ENCODE assay signal across 8 cellular contexts in the genomic region with DNA sequence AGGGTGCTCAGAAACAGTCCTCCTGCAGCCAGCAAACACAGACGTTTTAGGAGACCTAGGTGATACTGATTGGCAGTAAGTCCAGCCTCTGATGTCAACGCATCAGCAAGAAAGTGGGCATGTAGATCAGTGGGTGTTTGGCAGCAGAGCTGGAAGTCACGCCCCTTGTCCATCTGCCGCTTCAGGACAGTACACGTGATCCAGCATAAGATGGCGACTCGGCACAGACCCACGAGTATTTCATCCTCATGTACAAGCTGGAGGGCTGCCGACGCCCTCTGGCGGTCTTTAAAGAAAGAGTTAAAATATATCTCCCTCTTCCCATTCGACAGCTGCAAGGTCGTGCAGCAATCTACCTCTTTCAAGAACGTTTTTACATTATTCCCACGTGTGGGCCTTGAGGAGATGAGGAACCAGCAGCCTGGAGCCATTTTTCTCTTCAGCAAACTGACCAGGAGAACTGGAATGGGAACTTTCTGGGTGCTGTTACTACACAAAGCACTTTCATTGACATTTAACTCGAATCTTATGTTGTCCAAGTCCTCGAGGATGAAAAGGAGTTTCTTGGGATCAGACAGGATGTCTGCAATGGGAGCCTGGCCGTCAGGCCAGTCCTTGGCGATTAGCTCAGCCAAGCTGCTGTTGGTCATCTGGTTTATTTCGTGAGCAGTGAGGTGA. TPM values are rescaled to one million over a fixed set of nuclear protein-coding genes. Genes with fewer than 3 reads are reported as not detected.
DNase-seq lines count a peak whose midpoint lies in the region; ATAC-seq and TF ChIP-seq lines count a peak whose summit lies in the region.

No MANE protein-coding gene starts in this region.

- H3K9me2 ChIP-seq in SU-DHL-6 (replicated peaks; ENCODE audit: insufficient read depth, low read length): no peaks in the 10 kb centered on the region

- H2AFZ ChIP-seq in SU-DHL-6 (ENCODE audit: low read depth, low read length, severe bottlenecking) (peak overlapping the region; percentile 76), osteoblast (ENCODE audit: low read length) (peak overlapping the region; percentile 78)

- H3K36me3 ChIP-seq in BE2C: no peaks in the 10 kb centered on the region
- peaks cover 29% of the 10 kb centered on the region for H3K36me3 ChIP-seq in SU-DHL-6 (ENCODE audit: low read length)
- H3K36me3 ChIP-seq in osteoblast (ENCODE audit: insufficient read depth, low read length): no peaks in the 10 kb centered on the region

- TF ChIP-seq POLR2A in GM18505 (IDR thresholded peaks at IDR 0.05; ENCODE audit: borderline replicate concordance, extremely low read depth, insufficient read depth, insufficient read length): no peak

- peak; percentile 77 for TF ChIP-seq CTCF in BE2C (IDR thresholded peaks at IDR 0.05; ENCODE audit: low read depth, low read length)
- TF ChIP-seq CTCF in SU-DHL-6 (IDR thresholded peaks at IDR 0.05; ENCODE audit: insufficient read depth, low read length, poor library complexity, severe bottlenecking): peak; percentile 68
- TF ChIP-seq CTCF in osteoblast (IDR thresholded peaks at IDR 0.05; ENCODE audit: extremely low read depth, low read depth, low read length): peak; percentile 42

- no peak overlapping the region for H3K4me3 ChIP-seq in BE2C (ENCODE audit: low read depth, low read length)
- H3K4me3 ChIP-seq in SU-DHL-6 (ENCODE audit: insufficient read depth, low read length, poor library complexity, severe bottlenecking): no peak overlapping the region
- H3K4me3 ChIP-seq in osteoblast (ENCODE audit: insufficient read depth, low read length): no peak overlapping the region

- H3K9ac ChIP-seq in SU-DHL-6 (ENCODE audit: low read length): no peak overlapping the region

- no peaks in the 10 kb centered on the region for H3F3A ChIP-seq in SU-DHL-6 (ENCODE audit: insufficient read depth)

- H3K9me3 ChIP-seq in BE2C (no peaks in the 10 kb centered on the region; the same call in 1 of the 2 replicates), SU-DHL-6 (ENCODE audit: insufficient read depth, low read length) (no peaks in the 10 kb centered on the region), osteoblast (ENCODE audit: low read depth, low read length) (no peaks in the 10 kb centered on the region)

- peaks cover 27% of the 10 kb centered on the region for H3K27me3 ChIP-seq in BE2C
- no peaks in the 10 kb centered on the region for H3K27me3 ChIP-seq in SU-DHL-6 (ENCODE audit: low read length)
- H3K27me3 ChIP-seq in osteoblast (ENCODE audit: insufficient read depth, low read length): no peaks in the 10 kb centered on the region

- peak; percentile 84 for DNase-seq in BE2C
- DNase-seq in NCI-H1694 treated with DMSO at 0.1 percent for 48 hours (lab: John Stamatoyannopoulos, UW): peak; percentile 86
- no peak for DNase-seq in osteoblast (ENCODE audit: insufficient read length, low spot score, missing footprints)
- no peak for DNase-seq in effector CD8-positive, alpha-beta T cell (lab: John Stamatoyannopoulos, UW)

- peak overlapping the region; percentile 22 for H3K4me2 ChIP-seq in SU-DHL-6 (ENCODE audit: low read depth, low read length, poor library complexity, severe bottlenecking)
- no peak overlapping the region for H3K4me2 ChIP-seq in osteoblast (ENCODE audit: insufficient read depth, low read length)

- no peaks in the 10 kb centered on the region for H4K20me1 ChIP-seq in SU-DHL-6 (ENCODE audit: low read depth, low read length)
- H4K20me1 ChIP-seq in osteoblast (ENCODE audit: insufficient read depth, low read length): no peaks in the 10 kb centered on the region

- H3K4me1 ChIP-seq in BE2C: no peaks in the 10 kb centered on the region
- no peaks in the 10 kb centered on the region for H3K4me1 ChIP-seq in osteoblast (ENCODE audit: insufficient read depth, low read length)

- H3K27ac ChIP-seq in SU-DHL-6 (ENCODE audit: low read depth, low read length) (no peak overlapping the region), osteoblast (ENCODE audit: low read depth, low read length) (no peak overlapping the region)

- ATAC-seq in GM18511 (IDR thresholded peaks at IDR 0.05; ENCODE audit: unreplicated experiment) (peak; percentile 63), esophagus mucosa (peak; percentile 23), GM18505 (IDR thresholded peaks at IDR 0.05; ENCODE audit: unreplicated experiment) (no peak)

- H3K79me2 ChIP-seq in SU-DHL-6 (ENCODE audit: insufficient read depth, low read length) (peaks cover 96% of the 10 kb centered on the region), osteoblast (ENCODE audit: insufficient read depth, low read length) (no peaks in the 10 kb centered on the region)

RNA-seq across cellular contexts. Expression of a gene that starts 22.3 kb away (rescaled TPM):
- polyA plus RNA-seq in BE2C (2012; ENCODE audit: insufficient read depth, insufficient read length, low read depth): 1.3 TPM
- total RNA-seq in esophagus mucosa: not detected
- not detected in 2 replicates for total RNA-seq in osteoblast

RNA-seq across cellular contexts. Expression of a gene that starts 26.8 kb away (rescaled TPM):
- not detected for polyA plus RNA-seq in BE2C (2012; ENCODE audit: insufficient read depth, insufficient read length, low read depth)
- not detected for total RNA-seq in esophagus mucosa
- not detected in 2 replicates for total RNA-seq in osteoblast

RNA-seq across cellular contexts. Expression of a gene that starts 40.6 kb away (rescaled TPM):
- polyA plus RNA-seq in BE2C (2012; ENCODE audit: insufficient read depth, insufficient read length, low read depth): not detected
- total RNA-seq in esophagus mucosa (not detected), osteoblast (not detected in 2 replicates)

RNA-seq across cellular contexts. Expression of a gene that starts 50.6 kb away (rescaled TPM):
- not detected for polyA plus RNA-seq in BE2C (2012; ENCODE audit: insufficient read depth, insufficient read length, low read depth)
- total RNA-seq in esophagus mucosa (not detected), osteoblast (not detected in 2 replicates)

Comparison
In these comparisons a context has a peak if more than half of its experiments do, and no peak if none do; other contexts are left out.
1. DNase-seq: peak in BE2C (single experiment) and NCI-H1694 treated with DMSO at 0.1 percent for 48 hours (single experiment); none in osteoblast (single experiment) and effector CD8-positive, alpha-beta T cell (single experiment).
2. Peak in every context shown above with its lines, with median percentiles within 50 percentile points of each other: CTCF ChIP-seq.